In the genomic region with DNA sequence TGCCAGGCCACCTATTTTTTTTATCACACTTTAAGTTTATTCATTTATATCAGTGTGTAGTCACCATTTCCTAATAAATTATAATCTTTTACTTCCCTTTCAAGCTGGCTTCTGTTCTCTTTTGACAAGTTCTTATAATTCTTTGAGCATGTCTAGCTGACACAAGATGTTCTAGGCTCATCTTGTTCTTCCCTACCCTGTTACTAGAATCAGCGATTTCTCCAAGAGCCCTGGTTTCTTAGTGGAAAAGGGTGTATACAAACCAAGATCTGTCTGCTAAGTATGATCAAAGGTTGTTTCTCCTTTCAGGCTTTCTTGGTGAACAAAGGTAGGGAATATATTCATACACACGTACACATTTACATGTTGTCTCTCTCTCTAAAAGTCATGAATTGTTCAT, we compare ENCODE assay signal across 1 cellular context.
TF ChIP-seq lines count a peak whose summit lies in the region.

No MANE protein-coding gene starts in this region.

TF ChIP-seq in WTC11, 78 proteins besides CTCF, POLR2A, EP300 and RAD21 (continued from another document):
- TF ChIP-seq ARID4B (CRISPR knock-in tag; IDR thresholded peaks at IDR 0.05; ENCODE audit: borderline replicate concordance) (no peak), TEAD4 (CRISPR knock-in tag; IDR thresholded peaks at IDR 0.05) (no peak)
TF ChIP-seq in WTC11: peak in this region for 0.
